ENCODE assay signal across 16 cellular contexts in genomic region chrX:53429755-53430154, GRCh38. TPM values are rescaled to one million over a fixed set of nuclear protein-coding genes. Genes with fewer than 3 reads are reported as not detected.
DNase-seq lines count a peak whose midpoint lies in the region; ATAC-seq and TF ChIP-seq lines count a peak whose summit lies in the region.
"Had no signal": no experiment of that assay in that cellular context is flagged by ENCODE, and none has a peak within 500 bp of the region (broad histone marks: within the 10 kb centered on the region; RNA-seq: fewer than 3 reads in every experiment).

No MANE protein-coding gene starts in this region.

- no peak for DNase-seq in activated T-cell treated with anti-CD3 and anti-CD28 coated beads, Interleukin-2, amount 50 U/mL, for 72 hours
- no peak for DNase-seq in activated T-cell treated with anti-CD3 and anti-CD28 coated beads for 4 hours
- no peak for DNase-seq in activated T-helper 1 cell treated with anti-CD3 and anti-CD28 coated beads, Interleukin-12 subunit alpha, Interleukin-12 subunit beta, Interleukin-2, Interleukin-4 antibody, amounts not matched to agents 30 ng/mL and 10 ng/mL and 1 ng/mL, durations not matched to agents 14 hours and 24 hours and 36 hours (ENCODE audit: low spot score)
- DNase-seq in left colon = no peak
- no peak for DNase-seq in CD4-positive, alpha-beta T cell
- DNase-seq: AML-193; Caco-2; Calu3; CD4-positive, alpha-beta memory T cell; DMS79 treated with DMSO at 0.1 percent for 48 hours; GF-D8 had no signal

- no peaks in the 10 kb centered on the region for H3K27me3 ChIP-seq in CD4-positive, alpha-beta T cell (ENCODE audit: control insufficient read depth, insufficient read depth, low read length)

- intact Hi-C loops in activated T-helper 1 cell treated with anti-CD3 and anti-CD28 coated beads, Interleukin-12 subunit alpha, Interleukin-12 subunit beta, Interleukin-2, Interleukin-4 antibody, amounts not matched to agents 30 ng/mL and 10 ng/mL and 1 ng/mL, durations not matched to agents 14 hours and 24 hours and 36 hours (cut with micrococcal nuclease) = no loop called here
- intact Hi-C loops in left colon (cut with DNase I, micrococcal nuclease) = loop anchor here in 1 of 2 donors (10.0 kb wide), 1 partner anchor 115 kb away; no protein-coding TSS in a partner anchor
- intact Hi-C loops in CD4-positive, alpha-beta T cell (cut with DNase I, micrococcal nuclease) = loop anchor here in 1 of 2 experiments (5.0 to 10.0 kb wide), 4 partner anchors 145 to 1573 kb away; partner anchors contain the start of genes APEX2, HUWE1, IQSEC2 and PHF8

- TF ChIP-seq CTCF in CD4-positive, alpha-beta T cell (IDR thresholded peaks at IDR 0.05) = no peak

- H3K27ac Mint-ChIP-seq in activated T-cell treated with anti-CD3 and anti-CD28 coated beads, Interleukin-2, amount 50 U/mL, for 72 hours = peak overlapping the region; percentile 76
- H3K27ac Mint-ChIP-seq in activated T-helper 1 cell treated with anti-CD3 and anti-CD28 coated beads, Interleukin-12 subunit alpha, Interleukin-12 subunit beta, Interleukin-2, Interleukin-4 antibody, amounts not matched to agents 30 ng/mL and 10 ng/mL and 1 ng/mL, durations not matched to agents 14 hours and 24 hours and 36 hours = peak overlapping the region; percentile 44
- no peak overlapping the region for H3K27ac Mint-ChIP-seq in CD4-positive, alpha-beta T cell
- H3K27ac Mint-ChIP-seq: B cell had no signal

- no peaks in the 10 kb centered on the region for H3K9me3 Mint-ChIP-seq in activated T-cell treated with anti-CD3 and anti-CD28 coated beads, Interleukin-2, amount 50 U/mL, for 72 hours
- no peaks in the 10 kb centered on the region for H3K9me3 Mint-ChIP-seq in activated T-helper 1 cell treated with anti-CD3 and anti-CD28 coated beads, Interleukin-12 subunit alpha, Interleukin-12 subunit beta, Interleukin-2, Interleukin-4 antibody, amounts not matched to agents 30 ng/mL and 10 ng/mL and 1 ng/mL, durations not matched to agents 14 hours and 24 hours and 36 hours
- no peaks in the 10 kb centered on the region for H3K9me3 Mint-ChIP-seq in CD4-positive, alpha-beta T cell
- H3K9me3 Mint-ChIP-seq: CD4-positive, alpha-beta memory T cell had no signal

- CTCF ChIA-PET in CD4-positive, alpha-beta T cell (lab: Charles Lee) = no interaction called here

- peaks cover 11% of the 10 kb centered on the region for H3K4me1 Mint-ChIP-seq in activated T-cell treated with anti-CD3 and anti-CD28 coated beads, Interleukin-2, amount 50 U/mL, for 72 hours (ENCODE audit: low read depth)
- peaks cover 7% of the 10 kb centered on the region for H3K4me1 Mint-ChIP-seq in activated T-helper 1 cell treated with anti-CD3 and anti-CD28 coated beads, Interleukin-12 subunit alpha, Interleukin-12 subunit beta, Interleukin-2, Interleukin-4 antibody, amounts not matched to agents 30 ng/mL and 10 ng/mL and 1 ng/mL, durations not matched to agents 14 hours and 24 hours and 36 hours (ENCODE audit: low read depth)
- peaks cover 10% of the 10 kb centered on the region for H3K4me1 Mint-ChIP-seq in CD4-positive, alpha-beta T cell (ENCODE audit: low read depth)

- POLR2A ChIA-PET in CD4-positive, alpha-beta T cell (lab: Charles Lee) = no interaction called here

- no peaks in the 10 kb centered on the region for H3K27me3 Mint-ChIP-seq in activated T-cell treated with anti-CD3 and anti-CD28 coated beads, Interleukin-2, amount 50 U/mL, for 72 hours (ENCODE audit: low read depth)
- H3K27me3 Mint-ChIP-seq in activated T-helper 1 cell treated with anti-CD3 and anti-CD28 coated beads, Interleukin-12 subunit alpha, Interleukin-12 subunit beta, Interleukin-2, Interleukin-4 antibody, amounts not matched to agents 30 ng/mL and 10 ng/mL and 1 ng/mL, durations not matched to agents 14 hours and 24 hours and 36 hours (ENCODE audit: insufficient read depth) = no peaks in the 10 kb centered on the region
- no peaks in the 10 kb centered on the region for H3K27me3 Mint-ChIP-seq in CD4-positive, alpha-beta T cell
- H3K27me3 Mint-ChIP-seq: B cell; CD4-positive, alpha-beta memory T cell had no signal

- peaks cover 2 to 10% of the 10 kb centered on the region in 2 donors for H3K36me3 Mint-ChIP-seq in activated T-cell treated with anti-CD3 and anti-CD28 coated beads, Interleukin-2, amount 50 U/mL, for 72 hours (ENCODE audit: insufficient read depth in 2 of 2)
- H3K36me3 Mint-ChIP-seq in activated T-helper 1 cell treated with anti-CD3 and anti-CD28 coated beads, Interleukin-12 subunit alpha, Interleukin-12 subunit beta, Interleukin-2, Interleukin-4 antibody, amounts not matched to agents 30 ng/mL and 10 ng/mL and 1 ng/mL, durations not matched to agents 14 hours and 24 hours and 36 hours (ENCODE audit: low read depth) = peaks cover 15% of the 10 kb centered on the region
- H3K36me3 Mint-ChIP-seq in CD4-positive, alpha-beta T cell (ENCODE audit: low read depth) = peaks cover 31% of the 10 kb centered on the region

- no peaks in the 10 kb centered on the region for H3K9me3 ChIP-seq in CD4-positive, alpha-beta T cell (ENCODE audit: control insufficient read depth, low read length)
- H3K9me3 ChIP-seq: A549; BLaER1 treated with 17β-estradiol and CSF1 and Interleukin-3, amounts not matched to agents 10 nM and 100 nM; Caco-2 had no signal

- no peak for ATAC-seq in activated T-cell treated with anti-CD3 and anti-CD28 coated beads, Interleukin-2, amount 50 U/mL, for 72 hours (replicated peaks in 1 of 2)
- ATAC-seq in left colon = no peak
- ATAC-seq in CD4-positive, alpha-beta T cell (ENCODE audit: poor library complexity) = no peak
- ATAC-seq: A549 had no signal

- H3K4me3 Mint-ChIP-seq in activated T-cell treated with anti-CD3 and anti-CD28 coated beads, Interleukin-2, amount 50 U/mL, for 72 hours = no peak overlapping the region
- no peak overlapping the region for H3K4me3 Mint-ChIP-seq in activated T-helper 1 cell treated with anti-CD3 and anti-CD28 coated beads, Interleukin-12 subunit alpha, Interleukin-12 subunit beta, Interleukin-2, Interleukin-4 antibody, amounts not matched to agents 30 ng/mL and 10 ng/mL and 1 ng/mL, durations not matched to agents 14 hours and 24 hours and 36 hours
- H3K4me3 Mint-ChIP-seq in CD4-positive, alpha-beta T cell = no peak overlapping the region
- H3K4me3 Mint-ChIP-seq: B cell; CD4-positive, alpha-beta memory T cell had no signal

- H3K27ac ChIP-seq in CD4-positive, alpha-beta T cell (ENCODE audit: low read depth, low read length) = no peak overlapping the region
- H3K27ac ChIP-seq: 22Rv1; A549; BLaER1 treated with 17β-estradiol and CSF1 and Interleukin-3, amounts not matched to agents 10 nM and 100 nM; C4-2B had no signal

RNA-seq across cellular contexts. Expression of gene HSD17B10, which starts 4.4 kb away (rescaled TPM):
- total RNA-seq in activated T-cell treated with anti-CD3 and anti-CD28 coated beads, Interleukin-2, amount 50 U/mL, for 72 hours = 10 to 100 TPM; 68.1 to 90.3 TPM
- total RNA-seq in activated T-helper 1 cell treated with anti-CD3 and anti-CD28 coated beads, Interleukin-12 subunit alpha, Interleukin-12 subunit beta, Interleukin-2, Interleukin-4 antibody, amounts not matched to agents 30 ng/mL and 10 ng/mL and 1 ng/mL, durations not matched to agents 14 hours and 24 hours and 36 hours = 158 and 161 TPM in 2 replicates
- total RNA-seq in left colon = 10 to 100 TPM; 59.2 to 74.2 TPM
- total RNA-seq in CD4-positive, alpha-beta T cell = 10 to 100 TPM; 27.0 to 28.6 TPM

RNA-seq across cellular contexts. Expression of gene RIBC1, which starts 7.1 kb away (rescaled TPM):
- 1 to 10 TPM in 1 of 2 donors, under 1 TPM in 1; 0.46 to 1.8 TPM for total RNA-seq in activated T-cell treated with anti-CD3 and anti-CD28 coated beads, Interleukin-2, amount 50 U/mL, for 72 hours
- total RNA-seq in activated T-helper 1 cell treated with anti-CD3 and anti-CD28 coated beads, Interleukin-12 subunit alpha, Interleukin-12 subunit beta, Interleukin-2, Interleukin-4 antibody, amounts not matched to agents 30 ng/mL and 10 ng/mL and 1 ng/mL, durations not matched to agents 14 hours and 24 hours and 36 hours = 0.64 and 0.75 TPM in 2 replicates
- total RNA-seq in left colon = under 1 TPM; 0.47 to 0.85 TPM
- 1 to 10 TPM; 2.5 to 2.6 TPM for total RNA-seq in CD4-positive, alpha-beta T cell

RNA-seq across cellular contexts. Expression of gene SMC1A, which starts 7.3 kb away (rescaled TPM):
- total RNA-seq in activated T-cell treated with anti-CD3 and anti-CD28 coated beads, Interleukin-2, amount 50 U/mL, for 72 hours = 100 to 1,000 TPM; 104 to 188 TPM
- 122 and 138 TPM in 2 replicates for total RNA-seq in activated T-helper 1 cell treated with anti-CD3 and anti-CD28 coated beads, Interleukin-12 subunit alpha, Interleukin-12 subunit beta, Interleukin-2, Interleukin-4 antibody, amounts not matched to agents 30 ng/mL and 10 ng/mL and 1 ng/mL, durations not matched to agents 14 hours and 24 hours and 36 hours
- total RNA-seq in left colon = 10 to 100 TPM; 53.8 to 63.0 TPM
- 10 to 100 TPM; 25.5 to 28.6 TPM for total RNA-seq in CD4-positive, alpha-beta T cell
